ENCODE assay signal across 8 cellular contexts in genomic region chr18:11154369-11154982, GRCh38.
DNase-seq lines count a peak whose midpoint lies in the region; ATAC-seq and TF ChIP-seq lines count a peak whose summit lies in the region.

No MANE protein-coding gene starts in this region.

- DNase-seq in NCI-H1417 (lab: John Stamatoyannopoulos, UW) (peak; percentile 25 to 82 (median 71)), astrocyte of the spinal cord (ENCODE audit: low read depth, low spot score) (peak; percentile 68), medulla oblongata (ENCODE audit: extremely low spot score) (peak; percentile 66)
- no peak for DNase-seq in activated naive CD4-positive, alpha-beta T cell treated with Interleukin-2 at 50 U/mL for 16 hours

- in situ Hi-C loops in astrocyte of the spinal cord (cut with HindIII; ENCODE audit: low sequenced_read_pairs): no loop called here

- TF ChIP-seq CTCF in GM12873 (IDR thresholded peaks at IDR 0.05; ENCODE audit: insufficient read depth, low read depth, low read length, missing control alignments) (peak; percentile 55), astrocyte of the spinal cord (IDR thresholded peaks at IDR 0.05; ENCODE audit: low read depth, low read length) (peak; percentile 37)

- ATAC-seq in HG02763 (IDR thresholded peaks at IDR 0.05; ENCODE audit: unreplicated experiment): no peak
- no peak for ATAC-seq in activated CD4-positive, CD25-positive, alpha-beta regulatory T cell treated with anti-CD3 and anti-CD28 coated beads, Interleukin-2, amount 50 U/mL, for 24 hours
- no peak for ATAC-seq in GM19397 (IDR thresholded peaks at IDR 0.05; ENCODE audit: unreplicated experiment)

- H3K4me3 ChIP-seq in astrocyte of the spinal cord (ENCODE audit: low read depth, low read length): no peak overlapping the region
